ENCODE assay signal across 9 cellular contexts in the genomic region with DNA sequence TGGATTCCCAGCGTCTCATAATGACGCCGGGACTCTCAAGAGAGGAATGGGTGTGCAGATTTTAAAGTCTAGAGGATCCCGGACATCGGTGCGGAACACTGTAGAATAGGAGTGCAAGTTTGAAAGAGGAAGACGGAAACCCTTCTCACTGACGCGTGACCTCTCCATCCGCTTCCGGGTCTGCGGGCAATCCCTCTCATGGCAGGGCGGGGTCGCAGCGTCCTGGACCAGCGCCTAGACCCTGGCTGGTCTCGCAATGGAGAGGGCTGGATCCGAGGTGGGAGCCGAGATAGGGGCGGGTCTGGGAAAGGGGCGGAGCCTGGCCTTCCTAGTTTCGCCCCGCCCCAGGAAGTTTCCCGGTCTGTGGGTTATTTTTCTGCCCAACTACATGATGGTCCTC. TPM values are rescaled to one million over a fixed set of nuclear protein-coding genes. Genes with fewer than 3 reads are reported as not detected.
DNase-seq lines count a peak whose midpoint lies in the region; ATAC-seq, FAIRE-seq and TF ChIP-seq lines count a peak whose summit lies in the region.
"Had no signal": no experiment of that assay in that cellular context is flagged by ENCODE, and none has a peak within 500 bp of the region (broad histone marks: within the 10 kb centered on the region; RNA-seq: fewer than 3 reads in every experiment).

No MANE protein-coding gene starts in this region.

- intact Hi-C loops in pancreas (cut with DNase I) = no loop called here

- peak in 1 of 4 donors; percentile 14 for ATAC-seq in pancreas
- ATAC-seq in HG03025 (IDR thresholded peaks at IDR 0.05; ENCODE audit: low FRiP score, unreplicated experiment) = no peak

- H3K36me3 ChIP-seq in SJCRH30 (no peaks in the 10 kb centered on the region), pancreas (no peaks in the 10 kb centered on the region)

- H3K4me1 ChIP-seq in SJCRH30 = no peaks in the 10 kb centered on the region
- peaks cover 0 to 4% (median 0%) of the 10 kb centered on the region in 3 donors for H3K4me1 ChIP-seq in pancreas

- H3K4me3 ChIP-seq in SJCRH30 = no peak overlapping the region
- H3K4me3 ChIP-seq in fibroblast of pulmonary artery (replicated peaks; ENCODE audit: low read depth, low read length) = no peak overlapping the region
- peak overlapping the region in 2 of 4 donors; percentile 0 to 2 for H3K4me3 ChIP-seq in pancreas

- H3K27me3 ChIP-seq in SJCRH30 (no peaks in the 10 kb centered on the region), pancreas (no peaks in the 10 kb centered on the region)

- FAIRE-seq in pancreas (lab: Jason Lieb, UNC) = no peak
- FAIRE-seq: endothelial cell of umbilical vein had no signal

- WGBS in pancreas, 2 donors = 16 to 19% methylated on average over 24 of the region's 24 CpGs

- H3K9me3 ChIP-seq in SJCRH30 (replicated peaks) (no peaks in the 10 kb centered on the region), pancreas (no peaks in the 10 kb centered on the region)

- TF ChIP-seq CTCF in fibroblast of pulmonary artery (IDR thresholded peaks at IDR 0.05; ENCODE audit: low read length, missing control alignments) (no peak), pancreas (IDR thresholded peaks at IDR 0.05) (no peak)

- H3K27ac ChIP-seq in SJCRH30 (no peak overlapping the region), pancreas (no peak overlapping the region)

- peak; percentile 3 for DNase-seq in EH (ENCODE audit: low read depth)
- DNase-seq in SJCRH30 = peak; percentile 19 to 22
- peak; percentile 17 for DNase-seq in fibroblast of pulmonary artery (ENCODE audit: low read depth)
- peak in 5 of 6 donors; percentile 6 to 58 (median 36) for DNase-seq in pancreas
- DNase-seq in NCI-H1694 treated with DMSO at 0.1 percent for 48 hours (lab: John Stamatoyannopoulos, UW) = no peak
- DNase-seq in stimulated activated naive CD4-positive, alpha-beta T cell treated with Interleukin-2 at 50 U/mL for 16 hours (lab: John Stamatoyannopoulos, UW) = no peak
- no peak for DNase-seq in NCI-H1694 (lab: John Stamatoyannopoulos, UW)

RNA-seq across cellular contexts. Expression of gene ZNF845, which starts 4.6 kb away (rescaled TPM):
- 13.6 TPM in 2 replicates for total RNA-seq in SJCRH30 (2014; rRNA removed; shearing (Covaris generic))
- total RNA-seq in pancreas = 1 to 10 TPM; 1.8 to 5.4 (median 2.8) TPM
- polyA plus RNA-seq in pancreas = 1 to 10 TPM; 1.6 to 1.7 TPM

RNA-seq across cellular contexts. Expression of gene ZNF525, which starts 36.5 kb away (rescaled TPM):
- total RNA-seq in SJCRH30 (2014; rRNA removed; shearing (Covaris generic)) = 12.2 and 14.7 TPM in 2 replicates
- total RNA-seq in pancreas = 10 to 100 TPM in 2 of 6 donors, 1 to 10 TPM in 4; 4.7 to 13.7 (median 7.5) TPM
- 1 to 10 TPM; 4.8 to 6.4 TPM for polyA plus RNA-seq in pancreas

Comparison
In these comparisons a context has a peak if more than half of its experiments do, and no peak if none do; other contexts are left out.
1. DNase-seq: peak in EH (single experiment), SJCRH30 (2 of 2), fibroblast of pulmonary artery (single experiment) and pancreas (5 of 6); none in NCI-H1694 treated with DMSO at 0.1 percent for 48 hours (single experiment), stimulated activated naive CD4-positive, alpha-beta T cell treated with Interleukin-2 at 50 U/mL for 16 hours (single experiment) and NCI-H1694 (single experiment).